Comparison of ENCODE assay signal across 28 cellular contexts in genomic region chr18:73079920-73080319, GRCh38.
"Had no signal": no experiment of that assay in that cellular context is flagged by ENCODE, and none has a peak within 500 bp of the region (broad histone marks: within the 10 kb centered on the region; RNA-seq: fewer than 3 reads in every experiment).

No MANE protein-coding gene starts in this region.

- H3K79me2 ChIP-seq: hepatocyte, parathyroid adenoma had no signal

- H3K9ac ChIP-seq: parathyroid adenoma had no signal

- H3K4me2 ChIP-seq: hepatocyte had no signal

- H3K27me3 Mint-ChIP-seq: dendritic cell treated with granulocyte-macrophage colony-stimulating factor and Interleukin-4, amounts not matched to agents 40 ng/mL and 50 ng/mL, for 4 days; naive B cell; natural killer cell treated with Interleukin-12 subunit alpha and Interleukin-12 subunit beta and Interleukin-15 and Interleukin-18, amount 100 ng/mL, for 72 hours; progenitor cell of endocrine pancreas; stimulated activated naive CD8-positive, alpha-beta T cell treated with anti-CD3 and anti-CD28 coated beads, Interleukin-15, amount 100 ng/mL, for 72 hours had no signal

- H3K9me3 ChIP-seq: esophagus muscularis mucosa, gastroesophageal sphincter, heart left ventricle, left lung, right lobe of liver, suprapubic skin, transverse colon, vagina had no signal

- H3K4me1 Mint-ChIP-seq: mesothelial cell of epicardium; neural crest cell; stimulated activated naive CD8-positive, alpha-beta T cell treated with anti-CD3 and anti-CD28 coated beads, Interleukin-15, amount 100 ng/mL, for 72 hours had no signal

- H3K27ac Mint-ChIP-seq: dendritic cell treated with granulocyte-macrophage colony-stimulating factor and Interleukin-4, amounts not matched to agents 40 ng/mL and 50 ng/mL, for 4 days; mesothelial cell of epicardium; natural killer cell treated with Interleukin-12 subunit alpha and Interleukin-12 subunit beta and Interleukin-15 and Interleukin-18, amount 100 ng/mL, for 72 hours; progenitor cell of endocrine pancreas; stimulated activated naive CD8-positive, alpha-beta T cell treated with anti-CD3 and anti-CD28 coated beads, Interleukin-15, amount 100 ng/mL, for 72 hours had no signal

- H3K4me3 ChIP-seq: esophagus muscularis mucosa, gastroesophageal sphincter, heart left ventricle, hepatocyte, left lung, mucosa of descending colon, right lobe of liver, suprapubic skin, transverse colon, vagina had no signal

- ATAC-seq: foreskin keratinocyte; gastroesophageal sphincter; heart left ventricle; left lung; mucosa of descending colon; natural killer cell treated with Interleukin-12 subunit alpha and Interleukin-12 subunit beta and Interleukin-15 and Interleukin-18, amount 100 ng/mL, for 72 hours; right lobe of liver; stimulated activated naive CD8-positive, alpha-beta T cell treated with anti-CD3 and anti-CD28 coated beads, Interleukin-15, amount 100 ng/mL, for 72 hours had no signal

- H3K27me3 ChIP-seq: esophagus muscularis mucosa, foreskin keratinocyte, gastroesophageal sphincter, heart left ventricle, hepatocyte, left lung, right lobe of liver, suprapubic skin, transverse colon, vagina had no signal

- H3K36me3 ChIP-seq: esophagus muscularis mucosa, gastroesophageal sphincter, heart left ventricle, left lung, right lobe of liver, suprapubic skin, transverse colon, vagina had no signal

- H3K4me1 ChIP-seq: esophagus muscularis mucosa, foreskin keratinocyte, gastroesophageal sphincter, heart left ventricle, left lung, parathyroid adenoma, right lobe of liver, suprapubic skin, transverse colon, vagina had no signal

- H3K36me3 Mint-ChIP-seq: mesothelial cell of epicardium had no signal

- H2AFZ ChIP-seq: hepatocyte, parathyroid adenoma had no signal

- H3K4me3 Mint-ChIP-seq: dendritic cell treated with granulocyte-macrophage colony-stimulating factor and Interleukin-4, amounts not matched to agents 40 ng/mL and 50 ng/mL, for 4 days; mesothelial cell of epicardium; naive B cell; natural killer cell treated with Interleukin-12 subunit alpha and Interleukin-12 subunit beta and Interleukin-15 and Interleukin-18, amount 100 ng/mL, for 72 hours; neural crest cell; stimulated activated naive CD8-positive, alpha-beta T cell treated with anti-CD3 and anti-CD28 coated beads, Interleukin-15, amount 100 ng/mL, for 72 hours had no signal

- H3K9me3 Mint-ChIP-seq: dendritic cell treated with granulocyte-macrophage colony-stimulating factor and Interleukin-4, amounts not matched to agents 40 ng/mL and 50 ng/mL, for 4 days; mesothelial cell of epicardium; neural crest cell had no signal

- H3K27ac ChIP-seq: esophagus muscularis mucosa, foreskin keratinocyte, gastroesophageal sphincter, heart left ventricle, hepatocyte, left lung, parathyroid adenoma, right lobe of liver, suprapubic skin, transverse colon, vagina had no signal

- FAIRE-seq: endothelial cell of umbilical vein, kidney, small intestine had no signal

- DNase-seq: effector CD8-positive, alpha-beta T cell; foreskin keratinocyte; heart left ventricle; kidney; left lung; mesenchymal stem cell; mucosa of descending colon; naive B cell; right lobe of liver; small intestine; stimulated activated CD4-positive, alpha-beta T cell treated with anti-CD3 and anti-CD28 coated beads, Interleukin-1b, Interleukin-23, amount 100 ng/mL, for 48 hours; stimulated activated CD4-positive, alpha-beta T cell treated with anti-CD3 and anti-CD28 coated beads, Interleukin-4, amount 100 ng/mL, for 1 hour; stimulated activated CD8-positive, alpha-beta memory T cell treated with anti-CD3 and anti-CD28 coated beads, Interleukin-4, amount 100 ng/mL, for 48 hours; stimulated activated naive CD4-positive, alpha-beta T cell; stimulated activated naive CD8-positive, alpha-beta T cell treated with anti-CD3 and anti-CD28 coated beads, Interleukin-15, amount 100 ng/mL, for 72 hours; transverse colon had no signal
